8 cellular contexts compared by ENCODE assay signal in the genomic region with DNA sequence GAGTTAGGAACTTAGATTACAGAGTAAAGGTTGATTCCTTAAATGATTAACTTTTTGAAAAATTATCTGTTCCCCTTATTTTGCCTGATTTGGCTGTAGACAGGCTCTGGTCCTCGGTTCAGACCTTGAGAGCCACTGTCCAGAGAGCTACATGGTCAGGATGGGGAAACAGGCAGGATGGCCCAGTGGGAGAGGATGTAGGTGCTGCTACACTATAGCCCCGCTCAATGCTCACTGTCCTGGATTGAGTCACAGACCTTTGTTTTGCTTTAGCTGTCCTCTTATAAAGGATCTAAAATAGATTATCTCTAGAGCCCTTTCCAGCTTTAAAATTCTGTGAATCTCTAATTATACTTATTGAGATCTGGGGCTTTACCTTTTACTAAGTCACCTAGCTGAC. TPM values are rescaled to one million over a fixed set of nuclear protein-coding genes. Genes with fewer than 3 reads are reported as not detected.
DNase-seq lines count a peak whose midpoint lies in the region; ATAC-seq and TF ChIP-seq lines count a peak whose summit lies in the region.

No MANE protein-coding gene starts in this region.

- 57 to 62% methylated on average over 1 to 2 of the region's 2 CpGs for WGBS in mesodermal cell (ENCODE audit: insufficient coverage in 2 of 2), 2 experiments

- POLR2A ChIA-PET in CD4-positive, alpha-beta memory T cell (lab: Charles Lee; ENCODE audit: partially characterized antibody), result interaction anchor here (1.3 to 3.0 kb wide), 7 partner anchors 11 to 149 kb away, joined by 3 to 49 read pairs (median 9); partner anchors contain the start of genes EPM2A and SHPRH
- POLR2A ChIA-PET in MCF 10A (lab: Yijun Ruan, JAX), result interaction anchor here (0.6 to 3.3 kb wide), 12 partner anchors 8 to 730 kb away, joined by 3 to 158 read pairs (median 6); partner anchors contain the start of gene EPM2A

- intact Hi-C loops in CD4-positive, alpha-beta memory T cell (cut with micrococcal nuclease), result loop anchor here (2.0 kb wide), 1 partner anchor 51 kb away; no protein-coding TSS in a partner anchor
- intact Hi-C loops in MCF 10A (cut with micrococcal nuclease), result loop anchor here (10.0 kb wide), 1 partner anchor 729 kb away; the partner anchor contains the start of gene RAB32

- H3K9ac ChIP-seq in HUES48 (ENCODE audit: low read depth, low read length), result peak overlapping the region; percentile 61; the same call in 1 of the 2 replicates

- H3K27me3 ChIP-seq in CD4-positive, alpha-beta memory T cell (ENCODE audit: insufficient read depth, low read length), result no peaks in the 10 kb centered on the region
- H3K27me3 ChIP-seq in HUES48 (ENCODE audit: control insufficient read depth, insufficient read depth, low read length), result no peaks in the 10 kb centered on the region

- H3K27ac Mint-ChIP-seq in CD4-positive, alpha-beta memory T cell, result peak overlapping the region in 5 of 7 donors; percentile 53 to 96 (median 57)
- peak overlapping the region; percentile 95 for H3K27ac Mint-ChIP-seq in MCF 10A (ENCODE audit: low read depth, unreplicated experiment)

- peaks cover 42% of the 10 kb centered on the region for H3K4me1 ChIP-seq in CD4-positive, alpha-beta memory T cell (ENCODE audit: insufficient read depth, low read length)
- peaks cover 30% of the 10 kb centered on the region for H3K4me1 ChIP-seq in HUES48 (ENCODE audit: control insufficient read depth, insufficient read depth, low read length)
- peaks cover 6% of the 10 kb centered on the region for H3K4me1 ChIP-seq in mesodermal cell (ENCODE audit: control insufficient read depth, insufficient read depth, low read length, poor library complexity, severe bottlenecking)

- H3K36me3 Mint-ChIP-seq in CD4-positive, alpha-beta memory T cell, result peaks cover 6 to 7% of the 10 kb centered on the region in 2 donors
- no peaks in the 10 kb centered on the region for H3K36me3 Mint-ChIP-seq in MCF 10A (ENCODE audit: insufficient read depth, unreplicated experiment)

- no peak for ATAC-seq in HG02973 (IDR thresholded peaks at IDR 0.05; ENCODE audit: unreplicated experiment)
- ATAC-seq in GM21381 (IDR thresholded peaks at IDR 0.05; ENCODE audit: unreplicated experiment), result no peak

- no peaks in the 10 kb centered on the region for H3K27me3 Mint-ChIP-seq in CD4-positive, alpha-beta memory T cell
- no peaks in the 10 kb centered on the region for H3K27me3 Mint-ChIP-seq in MCF 10A (ENCODE audit: insufficient read depth, unreplicated experiment)

- no peaks in the 10 kb centered on the region for H3K36me3 ChIP-seq in CD4-positive, alpha-beta memory T cell (ENCODE audit: insufficient read depth, low read length)
- no peaks in the 10 kb centered on the region for H3K36me3 ChIP-seq in HUES48 (ENCODE audit: control insufficient read depth, insufficient read depth, low read length)
- no peaks in the 10 kb centered on the region for H3K36me3 ChIP-seq in mesodermal cell (ENCODE audit: control insufficient read depth, insufficient read depth, low read length)

- no peak for TF ChIP-seq CTCF in MCF 10A (IDR thresholded peaks at IDR 0.05; ENCODE audit: unreplicated experiment)

- peaks cover 25 to 65% (median 30%) of the 10 kb centered on the region in 4 donors for H3K4me1 Mint-ChIP-seq in CD4-positive, alpha-beta memory T cell
- peaks cover 26% of the 10 kb centered on the region for H3K4me1 Mint-ChIP-seq in MCF 10A (ENCODE audit: insufficient read depth, unreplicated experiment)

- DNase-seq in CD4-positive, alpha-beta memory T cell, result no peak
- DNase-seq in MCF 10A (ENCODE audit: unreplicated experiment) (no peak), retina (no peak), H4 (ENCODE audit: low spot score) (no peak)

- CTCF ChIA-PET in CD4-positive, alpha-beta memory T cell (lab: Charles Lee; ENCODE audit: partially characterized antibody), result interaction anchor here (0.7 to 2.1 kb wide), 8 partner anchors 50 to 182 kb away, joined by 3 to 12 read pairs (median 5); partner anchors contain the start of gene SHPRH
- CTCF ChIA-PET in MCF 10A (lab: Yijun Ruan, JAX), result interaction anchor here (0.5 to 2.6 kb wide), 5 partner anchors 77 to 175 kb away, joined by 3 to 24 read pairs (median 3); no protein-coding TSS in a partner anchor

- H3K9me3 ChIP-seq in CD4-positive, alpha-beta memory T cell (ENCODE audit: control insufficient read depth in 1 of 2, low read length in 2 of 2), result no peaks in the 10 kb centered on the region
- H3K9me3 ChIP-seq in HUES48 (ENCODE audit: control insufficient read depth, insufficient read depth, low read length) (no peaks in the 10 kb centered on the region), mesodermal cell (ENCODE audit: control insufficient read depth, low read length) (no peaks in the 10 kb centered on the region)

- no peaks in the 10 kb centered on the region for H3K9me3 Mint-ChIP-seq in CD4-positive, alpha-beta memory T cell
- no peaks in the 10 kb centered on the region for H3K9me3 Mint-ChIP-seq in MCF 10A (ENCODE audit: unreplicated experiment)

- H3K4me3 ChIP-seq in CD4-positive, alpha-beta memory T cell (ENCODE audit: low read length in 2 of 2), result peak overlapping the region; percentile 74 to 79
- H3K4me3 ChIP-seq in HUES48 (ENCODE audit: low read depth, low read length) (peak overlapping the region; percentile 78), mesodermal cell (ENCODE audit: extremely low read depth, insufficient read depth, low read length, poor library complexity, severe bottlenecking) (peak overlapping the region; percentile 67)

- peak overlapping the region; percentile 52 to 98 (median 95) for H3K4me3 Mint-ChIP-seq in CD4-positive, alpha-beta memory T cell
- H3K4me3 Mint-ChIP-seq in MCF 10A (ENCODE audit: unreplicated experiment), result peak overlapping the region; percentile 81

- peak overlapping the region; percentile 86 for H3K27ac ChIP-seq in CD4-positive, alpha-beta memory T cell (ENCODE audit: low read depth, low read length)
- H3K27ac ChIP-seq in HUES48 (ENCODE audit: low read depth, low read length) (peak overlapping the region; percentile 96), mesodermal cell (ENCODE audit: low read depth, low read length, severe bottlenecking) (peak overlapping the region; percentile 97)

- BruUV-seq in MCF 10A (replicated peaks; lab: Mats Ljungman, UMichigan), result no TSS peak

RNA-seq across cellular contexts. Expression of gene FBXO30, which starts 1.3 kb away (rescaled TPM):
- total RNA-seq in CD4-positive, alpha-beta memory T cell, result 1 to 10 TPM; 7.5 to 8.0 TPM
- 1 to 10 TPM; 1.4 to 1.9 TPM for polyA plus RNA-seq in CD4-positive, alpha-beta memory T cell
- total RNA-seq in MCF 10A (2022), result 10.6 and 10.9 TPM in 2 replicates
- 10.2 TPM for polyA plus RNA-seq in mesodermal cell (2013, experiment 1 of 2)
- polyA plus RNA-seq in mesodermal cell (2013, experiment 2 of 2), result 11.7 TPM
- 3.3 and 5.5 TPM in 2 replicates for total RNA-seq in H4 (2014; rRNA removed; shearing (Covaris generic))
